4 cellular contexts compared by ENCODE assay signal in the genomic region with DNA sequence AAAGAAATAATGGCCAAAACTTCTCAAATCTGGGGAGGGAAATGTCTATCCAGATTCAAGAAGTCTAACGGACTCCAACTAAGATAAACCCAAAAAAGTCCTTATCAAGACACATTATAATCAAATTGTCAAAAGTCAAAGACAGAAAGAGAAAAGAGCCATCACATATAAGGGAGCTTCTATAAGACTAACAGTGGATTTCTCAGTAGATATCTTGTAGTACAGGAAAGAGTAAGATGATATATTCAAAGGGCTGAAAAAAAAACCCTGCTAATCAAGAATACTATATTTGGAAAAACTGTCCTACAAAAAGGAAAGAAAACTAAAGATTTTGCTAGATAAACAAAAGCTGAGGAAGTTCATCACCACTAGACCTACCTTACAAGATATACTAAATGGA. TPM values are rescaled to one million over a fixed set of nuclear protein-coding genes. Genes with fewer than 3 reads are reported as not detected.
"Had no signal": no experiment of that assay in that cellular context is flagged by ENCODE, and none has a peak within 500 bp of the region (broad histone marks: within the 10 kb centered on the region; RNA-seq: fewer than 3 reads in every experiment).

No MANE protein-coding gene starts in this region.

- H3K4me3 ChIP-seq: GM12878 had no signal

- DNase-seq: GDM1, GF-D8 had no signal

- ATAC-seq: GM12878 had no signal

RNA-seq across cellular contexts. Expression of gene TMEM247, which starts 35.4 kb away (rescaled TPM):
- total RNA-seq: G401, GM12878 had no signal
- polyA plus RNA-seq: GM12878 had no signal
